15 cellular contexts compared by ENCODE assay signal in genomic region chr2:133821107-133821760, GRCh38.
DNase-seq lines count a peak whose midpoint lies in the region; ATAC-seq and TF ChIP-seq lines count a peak whose summit lies in the region.
"Had no signal": no experiment of that assay in that cellular context is flagged by ENCODE, and none has a peak within 500 bp of the region (broad histone marks: within the 10 kb centered on the region; RNA-seq: fewer than 3 reads in every experiment).

No MANE protein-coding gene starts in this region.

- DNase-seq in IMR-90 (peak; percentile 84), choroid plexus epithelial cell (ENCODE audit: low read depth) (peak; percentile 86), kidney tubule cell (ENCODE audit: low spot score) (peak; percentile 81), GDM1 (lab: John Stamatoyannopoulos, UW) (no peak), SHP77 (lab: John Stamatoyannopoulos, UW) (no peak), NCI-H1694 (lab: John Stamatoyannopoulos, UW) (no peak)
- no peak for DNase-seq in stimulated activated naive CD8-positive, alpha-beta T cell treated with anti-CD3 and anti-CD28 coated beads, Interleukin-15, Interleukin-2, amounts not matched to agents 100 U/mL and 50 U/mL, for 24 hours
- DNase-seq: activated naive CD8-positive, alpha-beta T cell treated with anti-CD3 and anti-CD28 coated beads for 36 hours; activated T-cell treated with anti-CD3 and anti-CD28 coated beads, Interleukin-2, amount 50 U/mL, for 4 hours; heart left ventricle; pancreas; spleen had no signal

- peaks cover 0 to 24% of the 10 kb centered on the region in 2 experiments; a peak in 2 of 4 replicates for H3K79me1 ChIP-seq in IMR-90 (ENCODE audit: low read depth in 1 of 2, low read length in 2 of 2)

- CTCF ChIA-PET in IMR-90 (lab: Yijun Ruan, JAX): no interaction called here

- H3K36me3 ChIP-seq in ACC112 (ENCODE audit: insufficient read depth, low read length): no peaks in the 10 kb centered on the region
- H3K36me3 ChIP-seq in IMR-90 (ENCODE audit: control insufficient read depth, insufficient read depth, low read length): no peaks in the 10 kb centered on the region
- H3K36me3 ChIP-seq: heart left ventricle, pancreas, spleen had no signal

- WGBS in IMR-90 (ENCODE audit: extremely low coverage in 2 of 2, insufficient read length in 1 of 2), 2 experiments: no CpG with 5 or more reads among the region's 3 CpGs

- peak overlapping the region; percentile 95 for H2BK20ac ChIP-seq in IMR-90 (ENCODE audit: low read depth, low read length)

- TF ChIP-seq RAD21 in IMR-90 (IDR thresholded peaks at IDR 0.05; ENCODE audit: low read length): no peak

- H3K27me3 ChIP-seq in ACC112 (ENCODE audit: insufficient read depth, low read length) (no peaks in the 10 kb centered on the region), IMR-90 (ENCODE audit: control insufficient read depth, insufficient read depth, low read length) (no peaks in the 10 kb centered on the region)
- H3K27me3 ChIP-seq: heart left ventricle, pancreas, spleen had no signal

- no peak overlapping the region for H2AK9ac ChIP-seq in IMR-90 (replicated peaks; ENCODE audit: low read depth, low read length, poor library complexity)

- peak overlapping the region; percentile 23 to 92 for H4K8ac ChIP-seq in IMR-90 (ENCODE audit: low read depth in 2 of 2, low read length in 2 of 2)

- POLR2A ChIA-PET in IMR-90 (lab: Charles Lee; ENCODE audit: unreplicated experiment): no interaction called here

- peak overlapping the region; percentile 98 for H3K4ac ChIP-seq in IMR-90 (ENCODE audit: low read depth, low read length)

- peaks cover 20% of the 10 kb centered on the region for H3K9me1 ChIP-seq in IMR-90 (ENCODE audit: insufficient read depth, low read length)

- peak overlapping the region; percentile 63; the same call in 1 of the 2 replicates for H3K23ac ChIP-seq in IMR-90 (ENCODE audit: low read depth, low read length)

- H3K4me3 ChIP-seq in ACC112 (ENCODE audit: low read depth, low read length) (no peak overlapping the region), IMR-90 (ENCODE audit: insufficient read depth, low read depth, low read length) (no peak overlapping the region), choroid plexus epithelial cell (ENCODE audit: low read depth, low read length) (no peak overlapping the region)
- H3K4me3 ChIP-seq: heart left ventricle, K562, pancreas, spleen had no signal

- H2BK15ac ChIP-seq in IMR-90 (ENCODE audit: low read depth, low read length): peak overlapping the region; percentile 99; the same call in 2 of the 3 replicates

- peak overlapping the region; percentile 96 for H4K91ac ChIP-seq in IMR-90 (ENCODE audit: insufficient read depth, low read depth, low read length)

- H3K9ac ChIP-seq in IMR-90 (ENCODE audit: low read depth, low read length): peak overlapping the region; percentile 45; the same call in 1 of the 2 replicates

- dilution Hi-C loops in IMR-90 (cut with HindIII; ENCODE audit: low sequenced_read_pairs, unreplicated experiment): no loop called here

- no peaks in the 10 kb centered on the region for H4K20me1 ChIP-seq in IMR-90 (ENCODE audit: insufficient read depth, low read length)

- no peaks in the 10 kb centered on the region for H3K9me3 ChIP-seq in IMR-90 (ENCODE audit: control insufficient read depth, insufficient read depth, low read length)
- H3K9me3 ChIP-seq: heart left ventricle, pancreas, spleen had no signal

- H3K79me2 ChIP-seq in ACC112 (ENCODE audit: control insufficient read depth, insufficient read depth, low read length, unreplicated experiment): no peaks in the 10 kb centered on the region

- peak overlapping the region; percentile 98 for H2AK5ac ChIP-seq in IMR-90 (ENCODE audit: low read depth, low read length)

- ATAC-seq in IMR-90 (ENCODE audit: low read depth): peak; percentile 68
- ATAC-seq in stimulated activated naive CD8-positive, alpha-beta T cell treated with anti-CD3 and anti-CD28 coated beads, Interleukin-15, Interleukin-2, amounts not matched to agents 100 U/mL and 50 U/mL, for 24 hours: no peak
- ATAC-seq: activated T-cell treated with anti-CD3 and anti-CD28 coated beads, Interleukin-2, amount 50 U/mL, for 4 hours; heart left ventricle; K562; pancreas; stimulated activated memory B cell treated with anti-CD40 and anti-IgM and Interleukin-4, amounts not matched to agents 10 μg/mL and 1 μg/mL and 100 μg/mL, for 72 hours had no signal

- H3K4me2 ChIP-seq in IMR-90 (ENCODE audit: low read depth, low read length): no peak overlapping the region

- TF ChIP-seq CTCF in IMR-90 (conservative IDR thresholded peaks at IDR 0.05; ENCODE audit: low read depth, low read length) (no peak), choroid plexus epithelial cell (conservative IDR thresholded peaks at IDR 0.05; ENCODE audit: low read depth, low read length) (no peak)

- H3K4me1 ChIP-seq in ACC112 (ENCODE audit: control insufficient read depth, insufficient read depth, low read length, unreplicated experiment): peaks cover 49% of the 10 kb centered on the region
- H3K4me1 ChIP-seq in IMR-90 (ENCODE audit: control insufficient read depth, insufficient read depth, low read length): peaks cover 16% of the 10 kb centered on the region
- H3K4me1 ChIP-seq: pancreas, spleen had no signal

- peak overlapping the region; percentile 96; the same call in 1 of the 2 replicates for H4K5ac ChIP-seq in IMR-90 (ENCODE audit: low read depth, low read length)

- in situ Hi-C loops in IMR-90 (cut with MboI; ENCODE audit: low sequenced_read_pairs): no loop called here

- peak overlapping the region; percentile 100 for H2BK120ac ChIP-seq in IMR-90 (ENCODE audit: low read depth, low read length)

- peak overlapping the region; percentile 40 for H3K56ac ChIP-seq in IMR-90 (ENCODE audit: extremely low read depth, insufficient read depth, low read length)

- no peak for TF ChIP-seq POLR2A in IMR-90 (IDR thresholded peaks at IDR 0.05; ENCODE audit: low read depth, low read length)

- no peak overlapping the region for H2AFZ ChIP-seq in ACC112 (ENCODE audit: low read length, unreplicated experiment)
- H2AFZ ChIP-seq in IMR-90 (replicated peaks; ENCODE audit: low read length, poor library complexity): no peak overlapping the region

- H3K18ac ChIP-seq in IMR-90 (ENCODE audit: low read depth, low read length): peak overlapping the region; percentile 98; the same call in 1 of the 2 replicates

- no TSS peak for BruUV-seq in IMR-90 (replicated peaks; lab: Mats Ljungman, UMichigan)

- H2BK5ac ChIP-seq in IMR-90 (ENCODE audit: low read depth, low read length, poor library complexity, severe bottlenecking): peak overlapping the region; percentile 84

- peak overlapping the region; percentile 94 for H3K14ac ChIP-seq in IMR-90 (replicated peaks; ENCODE audit: low read depth, low read length)

- H3K27ac ChIP-seq in ACC112 (ENCODE audit: low read depth, low read length) (peak overlapping the region; percentile 44), IMR-90 (ENCODE audit: insufficient read depth, low read length) (peak overlapping the region; percentile 64)
- H3K27ac ChIP-seq: heart left ventricle, pancreas, spleen had no signal

- intact Hi-C loops in IMR-90 (cut with micrococcal nuclease): no loop called here

TF ChIP-seq in IMR-90, 13 proteins besides CTCF, POLR2A, EP300 and RAD21:
- no peak for TF ChIP-seq BHLHE40 (IDR thresholded peaks at IDR 0.05; ENCODE audit: low read depth, low read length)
- TF ChIP-seq CEBPB (IDR thresholded peaks at IDR 0.05; ENCODE audit: low read depth, low read length): peak; percentile 89
- TF ChIP-seq MAZ (IDR thresholded peaks at IDR 0.05; ENCODE audit: borderline replicate concordance, low read depth, low read length): no peak
- TF ChIP-seq ELK1 (IDR thresholded peaks at IDR 0.05; ENCODE audit: borderline replicate concordance, low read depth, low read length): no peak
- no peak for TF ChIP-seq USF2 (IDR thresholded peaks at IDR 0.05; ENCODE audit: low read depth, low read length)
- TF ChIP-seq SMC3 (IDR thresholded peaks at IDR 0.05; ENCODE audit: low read depth, low read length): no peak

Comparison
In these comparisons a context has a peak if more than half of its experiments do, and no peak if none do; other contexts are left out.
1. DNase-seq: peak in IMR-90 (single experiment), choroid plexus epithelial cell (single experiment) and kidney tubule cell (single experiment); none in GDM1 (single experiment), stimulated activated naive CD8-positive, alpha-beta T cell treated with anti-CD3 and anti-CD28 coated beads, Interleukin-15, Interleukin-2, amounts not matched to agents 100 U/mL and 50 U/mL, for 24 hours (single experiment), SHP77 (0 of 2) and NCI-H1694 (single experiment).